11 cellular contexts compared by ENCODE assay signal in the genomic region with DNA sequence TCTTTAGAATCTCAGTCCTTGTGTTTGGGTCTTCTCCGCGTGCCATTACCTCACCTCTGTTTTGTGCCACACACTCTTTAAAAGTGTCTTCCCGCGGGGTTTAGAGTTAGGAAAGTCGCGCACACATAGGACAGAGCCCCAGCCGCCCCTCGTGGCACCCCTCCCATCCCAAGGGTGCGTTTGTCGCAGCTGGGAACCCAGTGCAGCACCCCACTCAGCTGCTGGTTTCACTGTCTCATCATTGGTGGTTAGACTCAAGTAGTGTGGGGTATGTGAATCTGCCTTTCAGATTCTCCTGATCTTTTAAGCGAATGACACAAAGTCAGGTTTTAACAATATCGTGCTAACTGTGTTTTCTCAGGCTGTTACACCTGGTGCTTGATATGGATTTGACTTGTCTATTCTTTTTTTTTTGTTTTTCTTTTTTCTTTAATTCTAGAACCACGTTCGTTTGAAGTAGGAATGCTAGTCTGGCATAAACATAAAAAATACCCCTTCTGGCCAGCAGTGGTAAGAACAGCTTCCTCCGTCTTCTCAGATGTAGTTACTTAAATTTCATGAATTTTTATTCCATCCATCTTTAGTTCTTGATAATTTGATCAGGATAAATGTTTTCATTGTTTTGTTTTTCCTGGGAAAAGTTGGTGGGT. TPM values are rescaled to one million over a fixed set of nuclear protein-coding genes. Genes with fewer than 3 reads are reported as not detected.
DNase-seq lines count a peak whose midpoint lies in the region; ATAC-seq and TF ChIP-seq lines count a peak whose summit lies in the region.
"Had no signal": no experiment of that assay in that cellular context is flagged by ENCODE, and none has a peak within 500 bp of the region (broad histone marks: within the 10 kb centered on the region; RNA-seq: fewer than 3 reads in every experiment).

No MANE protein-coding gene starts in this region.

- no peaks in the 10 kb centered on the region for H3F3A ChIP-seq in OCI-LY1 (ENCODE audit: insufficient read depth, low read length)

- H3K27me3 ChIP-seq in OCI-LY1 (ENCODE audit: insufficient read depth, low read length) (no peaks in the 10 kb centered on the region), thymus (ENCODE audit: control insufficient read depth, insufficient read depth) (no peaks in the 10 kb centered on the region)

- H3K79me2 ChIP-seq in OCI-LY1 (ENCODE audit: insufficient read depth, low read length): no peaks in the 10 kb centered on the region

- CTCF ChIA-PET in activated naive CD4-positive, alpha-beta T cell treated with anti-CD3 and anti-CD28 coated beads, Interleukin-2, amount 10 ng/mL, durations not matched to agents 7 days and 5 days (lab: Charles Lee): interaction anchor here (0.6 to 1.5 kb wide), 3 partner anchors 19 to 49 kb away, joined by 3 to 4 read pairs (median 3); partner anchors contain the start of gene NDUFS7

- H3K27ac Mint-ChIP-seq in activated naive CD4-positive, alpha-beta T cell treated with anti-CD3 and anti-CD28 coated beads, Interleukin-2, amount 10 ng/mL, durations not matched to agents 7 days and 5 days: peak overlapping the region; percentile 80

- no peak overlapping the region; the same call in 1 of the 2 replicates for H3K4me2 ChIP-seq in OCI-LY1 (ENCODE audit: low read length)

- peak; percentile 49 for TF ChIP-seq CTCF in OCI-LY1 (IDR thresholded peaks at IDR 0.05; ENCODE audit: low read length)
- TF ChIP-seq CTCF in epithelial cell of esophagus (IDR thresholded peaks at IDR 0.05; ENCODE audit: insufficient read depth, low read depth, low read length, missing control alignments): peak; percentile 14

- H4K20me1 ChIP-seq in OCI-LY1 (ENCODE audit: insufficient read depth, low read length): no peaks in the 10 kb centered on the region

- H3K27me3 Mint-ChIP-seq in activated naive CD4-positive, alpha-beta T cell treated with anti-CD3 and anti-CD28 coated beads, Interleukin-2, amount 10 ng/mL, durations not matched to agents 7 days and 5 days: no peaks in the 10 kb centered on the region

- no peak overlapping the region for H3K9ac ChIP-seq in OCI-LY1 (ENCODE audit: low read length)

- no peaks in the 10 kb centered on the region for H3K9me3 ChIP-seq in OCI-LY1 (ENCODE audit: low read length)
- no peaks in the 10 kb centered on the region for H3K9me3 ChIP-seq in thymus (ENCODE audit: control insufficient read depth)

- peaks cover 33% of the 10 kb centered on the region for H3K4me1 Mint-ChIP-seq in activated naive CD4-positive, alpha-beta T cell treated with anti-CD3 and anti-CD28 coated beads, Interleukin-2, amount 10 ng/mL, durations not matched to agents 7 days and 5 days

- peaks cover 20% of the 10 kb centered on the region for H3K36me3 Mint-ChIP-seq in activated naive CD4-positive, alpha-beta T cell treated with anti-CD3 and anti-CD28 coated beads, Interleukin-2, amount 10 ng/mL, durations not matched to agents 7 days and 5 days

- H3K4me3 ChIP-seq in OCI-LY1 (ENCODE audit: low read depth, low read length, poor library complexity, severe bottlenecking) (no peak overlapping the region), epithelial cell of esophagus (ENCODE audit: low read length) (no peak overlapping the region), thymus (ENCODE audit: low read length) (no peak overlapping the region)

- H2AFZ ChIP-seq in OCI-LY1 (ENCODE audit: low read length): no peak overlapping the region

- peak; percentile 35 for DNase-seq in activated naive CD4-positive, alpha-beta T cell treated with anti-CD3 and anti-CD28 coated beads, Interleukin-2, amount 10 ng/mL, durations not matched to agents 7 days and 5 days
- DNase-seq in activated naive CD4-positive, alpha-beta T cell treated with Interleukin-2 at 50 U/mL for 16 hours: no peak
- DNase-seq in epithelial cell of esophagus (ENCODE audit: low read depth) (no peak), Right ventricle myocardium superior (no peak)
- DNase-seq: caudate nucleus; NCI-H2107; stimulated activated naive CD4-positive, alpha-beta T cell treated with Interleukin-2 at 50 U/mL for 16 hours had no signal

- no peaks in the 10 kb centered on the region for H3K9me2 ChIP-seq in OCI-LY1 (ENCODE audit: low read depth, low read length)

- 35% methylated on average over 15 of the region's 15 CpGs for WGBS in thymus

- H3K27ac ChIP-seq in OCI-LY1 (ENCODE audit: low read depth, low read length, poor library complexity, severe bottlenecking): peak overlapping the region; percentile 41
- peak overlapping the region; percentile 42 for H3K27ac ChIP-seq in thymus (ENCODE audit: low read depth)

- no peaks in the 10 kb centered on the region for H3K9me3 Mint-ChIP-seq in activated naive CD4-positive, alpha-beta T cell treated with anti-CD3 and anti-CD28 coated beads, Interleukin-2, amount 10 ng/mL, durations not matched to agents 7 days and 5 days

- no peak for ATAC-seq in HG03196 (IDR thresholded peaks at IDR 0.05; ENCODE audit: unreplicated experiment)
- no peak for ATAC-seq in Right ventricle myocardium superior (ENCODE audit: poor library complexity)
- no peak for ATAC-seq in HG02678 (IDR thresholded peaks at IDR 0.05; ENCODE audit: unreplicated experiment)

- H3K36me3 ChIP-seq in OCI-LY1 (ENCODE audit: insufficient read depth, low read length): peaks cover 73% of the 10 kb centered on the region
- peaks cover 58% of the 10 kb centered on the region for H3K36me3 ChIP-seq in thymus (ENCODE audit: control insufficient read depth, insufficient read depth)

- H3K4me1 ChIP-seq in OCI-LY1 (ENCODE audit: insufficient read depth, low read length, severe bottlenecking): peaks cover 16% of the 10 kb centered on the region
- peaks cover 9% of the 10 kb centered on the region for H3K4me1 ChIP-seq in thymus (ENCODE audit: control insufficient read depth, insufficient read depth, low read length)

- intact Hi-C loops in Right ventricle myocardium superior (cut with DNase I): no loop called here

- peak overlapping the region; percentile 46 for H3K4me3 Mint-ChIP-seq in activated naive CD4-positive, alpha-beta T cell treated with anti-CD3 and anti-CD28 coated beads, Interleukin-2, amount 10 ng/mL, durations not matched to agents 7 days and 5 days

RNA-seq across cellular contexts. Expression of gene NDUFS7, which starts 19.5 kb away (rescaled TPM):
- polyA plus RNA-seq in thymus: 61.8 TPM
- total RNA-seq in Right ventricle myocardium superior: 461 TPM

RNA-seq across cellular contexts. Expression of gene GAMT, which starts 37.1 kb away (rescaled TPM):
- 19.1 TPM for polyA plus RNA-seq in thymus
- total RNA-seq in Right ventricle myocardium superior: 93.5 TPM

RNA-seq across cellular contexts. Expression of gene DAZAP1, which starts 43.2 kb away (rescaled TPM):
- 112 TPM for polyA plus RNA-seq in thymus
- total RNA-seq in Right ventricle myocardium superior: 82.9 TPM
